Comparison of ENCODE assay signal across 1 cellular context in the genomic region with DNA sequence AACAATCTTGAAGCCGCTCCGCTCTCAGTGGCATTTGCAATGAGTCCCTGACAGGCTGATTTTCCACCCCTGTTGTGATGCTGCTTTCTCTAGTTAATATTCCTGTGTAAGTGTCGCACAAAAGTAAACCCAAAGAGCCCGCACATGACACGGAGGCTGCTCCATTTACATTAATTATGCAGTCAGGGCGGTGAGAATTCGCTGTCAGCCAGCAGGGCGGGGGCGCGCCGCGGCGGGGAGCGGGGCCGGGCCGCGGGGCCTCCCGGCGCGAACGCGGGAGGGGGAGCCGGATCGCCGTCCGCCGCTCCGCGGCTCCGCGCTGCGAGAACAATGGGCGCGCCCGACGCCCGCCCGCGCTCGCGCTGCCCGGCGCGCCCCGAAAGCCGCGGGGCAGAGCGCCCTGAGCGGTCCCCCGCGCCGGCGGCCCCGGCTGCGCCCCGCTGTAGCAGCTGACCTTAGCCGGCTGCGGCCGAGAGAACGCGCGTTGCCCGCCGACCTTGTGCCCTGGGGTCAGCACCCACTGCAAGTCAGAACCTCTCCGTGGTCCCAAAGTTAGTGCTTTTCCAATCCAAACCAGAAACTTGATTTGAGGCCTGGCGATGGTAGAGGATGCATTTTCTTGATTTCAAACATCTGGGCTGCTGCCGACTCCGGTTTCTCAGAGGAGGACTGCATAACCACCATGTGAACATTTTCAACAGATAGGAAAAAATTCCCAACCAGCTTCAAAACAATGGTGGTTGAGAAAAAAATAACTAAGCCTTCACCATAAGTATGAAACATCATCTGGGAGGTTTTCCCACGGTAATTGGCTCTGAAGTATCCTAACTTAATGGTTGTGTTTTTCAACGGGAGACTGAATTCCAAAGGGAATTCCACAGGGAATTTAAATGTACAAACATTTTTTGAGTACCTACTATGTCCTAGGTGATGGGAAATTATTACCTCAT.
TF ChIP-seq lines count a peak whose summit lies in the region.

No MANE protein-coding gene starts in this region.

TF ChIP-seq in H1, 55 proteins besides CTCF, POLR2A, EP300 and RAD21 (continued from another document):
- peak in 1 of 2 experiments; percentile 42; a peak in 2 of 4 replicates for TF ChIP-seq SIN3A (conservative IDR thresholded peaks at IDR 0.05 in 1 of 2, IDR thresholded peaks at IDR 0.05 in 1 of 2; ENCODE audit: low read depth in 1 of 2, low read length in 2 of 2)
- TF ChIP-seq HDAC2 (IDR thresholded peaks at IDR 0.05; ENCODE audit: borderline replicate concordance in 1 of 2, low read depth in 2 of 2, low read length in 2 of 2) = 0 out of 4 replicates have a peak, but pooled peaks of 1 of the 2 experiments have one; percentile 35
- no peak for TF ChIP-seq GTF2F1 (IDR thresholded peaks at IDR 0.05; ENCODE audit: borderline replicate concordance, low read depth, low read length)
- TF ChIP-seq ASH2L (IDR thresholded peaks at IDR 0.05; ENCODE audit: low read length) = peak; percentile 76
